ENCODE assay signal across 34 cellular contexts in the genomic region with DNA sequence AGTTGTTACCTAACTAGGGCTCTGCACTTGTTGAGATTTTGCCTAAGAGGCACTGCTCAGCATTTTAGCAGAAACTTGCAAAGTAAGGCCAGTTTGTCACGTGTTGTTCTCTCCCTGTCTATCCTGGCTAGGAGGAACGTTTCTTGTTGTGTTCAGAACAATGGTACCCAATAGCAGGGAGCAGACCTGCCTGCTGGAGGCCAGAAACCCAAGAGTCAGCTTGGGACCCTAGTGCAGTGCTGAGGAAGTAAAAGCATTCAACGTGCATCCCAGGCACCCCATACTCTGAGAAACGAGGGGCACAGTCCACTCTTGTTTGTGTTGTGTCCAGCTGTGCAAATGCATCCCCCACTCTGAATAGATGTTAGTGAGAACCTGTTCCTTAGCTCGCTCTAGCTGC. TPM values are rescaled to one million over a fixed set of nuclear protein-coding genes. Genes with fewer than 3 reads are reported as not detected.
"Had no signal": no experiment of that assay in that cellular context is flagged by ENCODE, and none has a peak within 500 bp of the region (broad histone marks: within the 10 kb centered on the region; RNA-seq: fewer than 3 reads in every experiment).

No MANE protein-coding gene starts in this region.

- H3K4me3 Mint-ChIP-seq: activated B cell treated with CpG ODN at 0.5 μM for 24 hours; activated CD8-positive, alpha-beta memory T cell treated with anti-CD3 and anti-CD28 coated beads, Interleukin-2, amount 10 ng/mL, durations not matched to agents 7 days and 5 days; activated CD8-positive, alpha-beta T cell treated with anti-CD3 and anti-CD28 coated beads, Interleukin-2, amount 10 ng/mL, durations not matched to agents 7 days and 5 days; activated naive CD4-positive, alpha-beta T cell treated with anti-CD3 and anti-CD28 coated beads for 36 hours; activated naive CD4-positive, alpha-beta T cell treated with anti-CD3 and anti-CD28 coated beads, Interleukin-2, amount 50 U/mL, for 24 hours; activated naive CD8-positive, alpha-beta T cell treated with anti-CD3 and anti-CD28 coated beads for 36 hours; activated T-helper 1 cell treated with anti-CD3 and anti-CD28 coated beads, Interleukin-12 subunit alpha, Interleukin-12 subunit beta, Interleukin-2, Interleukin-4 antibody, amounts not matched to agents 30 ng/mL and 10 ng/mL and 1 ng/mL, durations not matched to agents 14 hours and 24 hours and 36 hours; effector memory CD8-positive, alpha-beta T cell; T-helper 17 cell; T-helper 2 cell treated with Interferon-gamma antibody and Interleukin-4, amounts not matched to agents 5 μg/mL and 100 μg/mL, for 36 hours had no signal

- H3K36me3 Mint-ChIP-seq: activated CD8-positive, alpha-beta memory T cell treated with anti-CD3 and anti-CD28 coated beads, Interleukin-2, amount 10 ng/mL, durations not matched to agents 7 days and 5 days; activated naive CD4-positive, alpha-beta T cell treated with anti-CD3 and anti-CD28 coated beads, Interleukin-2, amount 50 U/mL, for 24 hours; activated naive CD8-positive, alpha-beta T cell treated with anti-CD3 and anti-CD28 coated beads for 36 hours had no signal

- H3K27ac ChIP-seq: brain microvascular endothelial cell, foreskin keratinocyte, gastrocnemius medialis, heart right ventricle, WERI-Rb-1 had no signal

- H3K9me3 ChIP-seq: esophagus muscularis mucosa, gastrocnemius medialis, heart right ventricle had no signal

- H3K27me3 Mint-ChIP-seq: activated CD8-positive, alpha-beta memory T cell treated with anti-CD3 and anti-CD28 coated beads, Interleukin-2, amount 10 ng/mL, durations not matched to agents 7 days and 5 days; activated naive CD8-positive, alpha-beta T cell treated with anti-CD3 and anti-CD28 coated beads for 36 hours; effector memory CD8-positive, alpha-beta T cell had no signal

- H3K27ac Mint-ChIP-seq: activated B cell treated with CpG ODN at 0.5 μM for 24 hours; activated CD8-positive, alpha-beta memory T cell treated with anti-CD3 and anti-CD28 coated beads, Interleukin-2, amount 10 ng/mL, durations not matched to agents 7 days and 5 days; activated CD8-positive, alpha-beta T cell treated with anti-CD3 and anti-CD28 coated beads, Interleukin-2, amount 10 ng/mL, durations not matched to agents 7 days and 5 days; activated naive CD4-positive, alpha-beta T cell treated with anti-CD3 and anti-CD28 coated beads for 36 hours; activated naive CD4-positive, alpha-beta T cell treated with anti-CD3 and anti-CD28 coated beads, Interleukin-2, amount 50 U/mL, for 24 hours; activated naive CD8-positive, alpha-beta T cell treated with anti-CD3 and anti-CD28 coated beads for 36 hours; activated T-helper 1 cell treated with anti-CD3 and anti-CD28 coated beads, Interleukin-12 subunit alpha, Interleukin-12 subunit beta, Interleukin-2, Interleukin-4 antibody, amounts not matched to agents 30 ng/mL and 10 ng/mL and 1 ng/mL, durations not matched to agents 14 hours and 24 hours and 36 hours; activated T-helper 2 cell treated with anti-CD3 and anti-CD28 coated beads, Interferon-gamma antibody, Interleukin-2, Interleukin-4, amounts not matched to agents 10 μg/mL and 5 μg/mL and 100 μg/mL, durations not matched to agents 14 hours and 24 hours and 36 hours; effector memory CD8-positive, alpha-beta T cell; T-helper 17 cell; T-helper 2 cell treated with Interferon-gamma antibody and Interleukin-4, amounts not matched to agents 5 μg/mL and 100 μg/mL, for 36 hours had no signal

- FAIRE-seq: astrocyte, colon had no signal

- H3K36me3 ChIP-seq: brain microvascular endothelial cell, WERI-Rb-1 had no signal

- H3K4me3 ChIP-seq: esophagus muscularis mucosa, gastrocnemius medialis, heart right ventricle had no signal

- H3K4me1 Mint-ChIP-seq: activated B cell treated with CpG ODN at 0.5 μM for 24 hours; activated CD8-positive, alpha-beta memory T cell treated with anti-CD3 and anti-CD28 coated beads, Interleukin-2, amount 10 ng/mL, durations not matched to agents 7 days and 5 days; activated naive CD4-positive, alpha-beta T cell treated with anti-CD3 and anti-CD28 coated beads, Interleukin-2, amount 50 U/mL, for 24 hours; activated naive CD8-positive, alpha-beta T cell treated with anti-CD3 and anti-CD28 coated beads for 36 hours; T-helper 17 cell had no signal

- H3K27me3 ChIP-seq: brain microvascular endothelial cell, esophagus muscularis mucosa, foreskin keratinocyte, gastrocnemius medialis, heart right ventricle had no signal

- ATAC-seq: activated CD4-positive, CD25-positive, alpha-beta regulatory T cell treated with anti-CD3 and anti-CD28 coated beads, Interleukin-2, amount 50 U/mL, for 24 hours; activated CD8-positive, alpha-beta memory T cell treated with anti-CD3 and anti-CD28 coated beads, Interleukin-2, amount 10 ng/mL, durations not matched to agents 7 days and 5 days; activated CD8-positive, alpha-beta T cell treated with anti-CD3 and anti-CD28 coated beads, Interleukin-2, amount 10 ng/mL, durations not matched to agents 7 days and 5 days; effector memory CD8-positive, alpha-beta T cell; foreskin keratinocyte; gastrocnemius medialis; heart right ventricle; T-helper 17 cell had no signal

- H3K4me1 ChIP-seq: foreskin keratinocyte, gastrocnemius medialis had no signal

- DNase-seq: activated B cell treated with CpG ODN at 0.5 μM for 24 hours; activated CD4-positive, alpha-beta T cell treated with anti-CD3 and anti-CD28 coated beads for 48 hours; activated CD4-positive, alpha-beta T cell treated with anti-CD3 and anti-CD28 coated beads, Interleukin-2, amount 50 U/mL, for 1 hour; activated CD4-positive, alpha-beta T cell treated with anti-CD3 and anti-CD28 coated beads, Interleukin-2, amount 50 U/mL, for 48 hours; activated CD8-positive, alpha-beta memory T cell treated with anti-CD3 and anti-CD28 coated beads, Interleukin-2, amount 10 ng/mL, durations not matched to agents 7 days and 5 days; activated CD8-positive, alpha-beta memory T cell treated with anti-CD3 and anti-CD28 coated beads, Interleukin-2, amount 50 U/mL, for 4 hours; activated CD8-positive, alpha-beta T cell treated with anti-CD3 and anti-CD28 coated beads, Interleukin-2, amount 10 ng/mL, durations not matched to agents 7 days and 5 days; activated effector memory CD4-positive, alpha-beta T cell treated with anti-CD3 and anti-CD28 coated beads, Interleukin-2, amount 50 U/mL, for 16 hours; activated naive CD4-positive, alpha-beta T cell treated with anti-CD3 and anti-CD28 coated beads for 36 hours; activated naive CD8-positive, alpha-beta T cell treated with anti-CD3 and anti-CD28 coated beads for 36 hours; activated T-cell treated with anti-CD3 and anti-CD28 coated beads, Interleukin-2, amount 50 U/mL, for 1 hour; activated T-cell treated with anti-CD3 and anti-CD28 coated beads, Interleukin-2, amount 50 U/mL, for 48 hours; brain microvascular endothelial cell; cortex of kidney; dermis blood vessel endothelial cell; effector CD4-positive, alpha-beta T cell; effector memory CD8-positive, alpha-beta T cell; erythroblast; foreskin keratinocyte; gastrocnemius medialis; heart right ventricle; T-helper 1 cell; T-helper 17 cell; T1000; WERI-Rb-1 had no signal

- H3K9me3 Mint-ChIP-seq: activated B cell treated with CpG ODN at 0.5 μM for 24 hours; activated naive CD4-positive, alpha-beta T cell treated with anti-CD3 and anti-CD28 coated beads for 36 hours; activated naive CD4-positive, alpha-beta T cell treated with anti-CD3 and anti-CD28 coated beads, Interleukin-2, amount 50 U/mL, for 24 hours; activated naive CD8-positive, alpha-beta T cell treated with anti-CD3 and anti-CD28 coated beads for 36 hours; activated T-helper 1 cell treated with anti-CD3 and anti-CD28 coated beads, Interleukin-12 subunit alpha, Interleukin-12 subunit beta, Interleukin-2, Interleukin-4 antibody, amounts not matched to agents 30 ng/mL and 10 ng/mL and 1 ng/mL, durations not matched to agents 14 hours and 24 hours and 36 hours; activated T-helper 2 cell treated with anti-CD3 and anti-CD28 coated beads, Interferon-gamma antibody, Interleukin-2, Interleukin-4, amounts not matched to agents 10 μg/mL and 5 μg/mL and 100 μg/mL, durations not matched to agents 14 hours and 24 hours and 36 hours; effector memory CD8-positive, alpha-beta T cell; T-helper 2 cell treated with Interferon-gamma antibody and Interleukin-4, amounts not matched to agents 5 μg/mL and 100 μg/mL, for 36 hours had no signal

RNA-seq across cellular contexts. Expression of a gene that starts 42.4 kb away (rescaled TPM):
- total RNA-seq: activated B cell treated with CpG ODN at 0.5 μM for 24 hours; activated CD8-positive, alpha-beta memory T cell treated with anti-CD3 and anti-CD28 coated beads for 36 hours; activated CD8-positive, alpha-beta memory T cell treated with anti-CD3 and anti-CD28 coated beads, Interleukin-2, amount 10 ng/mL, durations not matched to agents 7 days and 5 days; activated CD8-positive, alpha-beta T cell treated with anti-CD3 and anti-CD28 coated beads, Interleukin-2, amount 10 ng/mL, durations not matched to agents 7 days and 5 days; activated naive CD4-positive, alpha-beta T cell treated with anti-CD3 and anti-CD28 coated beads for 36 hours; activated naive CD8-positive, alpha-beta T cell treated with anti-CD3 and anti-CD28 coated beads for 36 hours; activated T-helper 1 cell treated with anti-CD3 and anti-CD28 coated beads, Interleukin-12 subunit alpha, Interleukin-12 subunit beta, Interleukin-2, Interleukin-4 antibody, amounts not matched to agents 30 ng/mL and 10 ng/mL and 1 ng/mL, durations not matched to agents 14 hours and 24 hours and 36 hours; activated T-helper 2 cell treated with anti-CD3 and anti-CD28 coated beads, Interferon-gamma antibody, Interleukin-2, Interleukin-4, amounts not matched to agents 10 μg/mL and 5 μg/mL and 100 μg/mL, durations not matched to agents 14 hours and 24 hours and 36 hours; dermis blood vessel endothelial cell; foreskin keratinocyte; T-helper 17 cell had no signal
